ENCODE assay signal across 10 cellular contexts in the genomic region with DNA sequence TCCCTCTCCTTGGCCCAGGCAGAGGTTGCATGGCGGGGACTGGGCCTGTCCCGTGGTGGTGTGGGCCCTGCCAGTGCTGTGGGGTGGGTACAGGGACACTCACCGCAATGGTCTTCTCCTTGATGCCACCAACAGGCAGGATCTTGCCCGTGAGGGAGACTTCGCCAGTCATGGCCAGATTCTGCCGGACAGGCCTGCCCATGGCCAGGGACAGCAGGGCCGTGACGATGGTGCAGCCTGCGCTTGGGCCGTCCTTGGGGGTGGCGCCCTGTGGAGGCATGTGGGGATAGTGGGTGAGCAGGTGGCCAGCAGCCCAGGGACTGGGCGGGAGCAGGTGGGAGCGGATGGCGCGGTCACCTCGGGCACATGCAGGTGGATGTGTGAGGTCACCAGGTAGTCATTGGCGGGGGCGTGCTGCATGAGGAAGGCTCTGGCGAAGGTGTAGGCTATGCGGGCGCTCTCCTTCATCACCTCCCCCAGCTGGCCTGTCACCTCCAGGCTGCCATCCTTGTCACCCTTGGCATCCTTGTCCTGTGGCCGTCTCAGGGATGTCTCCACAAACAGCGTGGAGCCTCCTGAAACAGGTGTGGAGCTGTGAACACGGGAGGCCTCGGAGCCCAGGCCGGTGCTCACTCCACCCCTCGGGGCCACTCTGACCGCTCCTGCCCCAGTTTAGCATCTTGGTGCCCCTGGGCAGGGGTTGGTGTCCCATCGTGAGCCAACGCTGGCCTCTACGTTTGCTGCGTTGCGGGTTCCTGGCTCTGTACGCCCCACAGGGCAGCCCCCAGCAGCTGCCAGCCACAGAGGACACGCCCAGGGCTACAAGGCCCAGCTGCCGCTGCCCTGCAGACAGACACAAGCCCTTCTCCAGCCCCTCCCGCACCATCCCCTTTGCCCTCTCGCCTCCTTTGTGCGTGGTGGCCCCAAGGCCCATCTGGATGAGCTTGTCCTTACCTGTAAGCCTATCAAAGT. TPM values are rescaled to one million over a fixed set of nuclear protein-coding genes. Genes with fewer than 3 reads are reported as not detected.
DNase-seq lines count a peak whose midpoint lies in the region; ATAC-seq and TF ChIP-seq lines count a peak whose summit lies in the region.
"Had no signal": no experiment of that assay in that cellular context is flagged by ENCODE, and none has a peak within 500 bp of the region (broad histone marks: within the 10 kb centered on the region; RNA-seq: fewer than 3 reads in every experiment).

No MANE protein-coding gene starts in this region.

- intact Hi-C loops in activated naive CD4-positive, alpha-beta T cell treated with anti-CD3 and anti-CD28 coated beads for 36 hours (cut with micrococcal nuclease): no loop called here

- H3K9ac ChIP-seq in OCI-LY3 (ENCODE audit: low read length) (no peak overlapping the region), Karpas-422 (ENCODE audit: low read length) (no peak overlapping the region)

- peak overlapping the region; percentile 24 for H3K4me3 Mint-ChIP-seq in activated naive CD4-positive, alpha-beta T cell treated with anti-CD3 and anti-CD28 coated beads for 36 hours

- peaks cover 17% of the 10 kb centered on the region for H3K4me1 Mint-ChIP-seq in activated naive CD4-positive, alpha-beta T cell treated with anti-CD3 and anti-CD28 coated beads for 36 hours (ENCODE audit: low read depth)

- H3K4me3 ChIP-seq in OCI-LY3 (ENCODE audit: low read length) (peak overlapping the region; percentile 91; the same call in 1 of the 2 replicates), ectodermal cell (ENCODE audit: insufficient read depth, low read depth, low read length) (no peak overlapping the region), Karpas-422 (ENCODE audit: low read length) (no peak overlapping the region)

- peak overlapping the region; percentile 87 for H3K4me2 ChIP-seq in OCI-LY3 (ENCODE audit: low read length)
- H3K4me2 ChIP-seq in Karpas-422 (ENCODE audit: low read depth, low read length, poor library complexity, severe bottlenecking): no peak overlapping the region

- CTCF ChIA-PET in activated naive CD4-positive, alpha-beta T cell treated with anti-CD3 and anti-CD28 coated beads for 36 hours (lab: Charles Lee): no interaction called here

- no peaks in the 10 kb centered on the region for H3K27me3 ChIP-seq in OCI-LY3 (ENCODE audit: low read depth, low read length)
- H3K27me3 ChIP-seq in ectodermal cell (ENCODE audit: control insufficient read depth, insufficient read depth, low read length, poor library complexity, severe bottlenecking): no peaks in the 10 kb centered on the region
- H3K27me3 ChIP-seq in Karpas-422 (ENCODE audit: low read length): no peaks in the 10 kb centered on the region

- no peak overlapping the region; the same call in 1 of the 2 replicates for H3K27ac ChIP-seq in OCI-LY3 (ENCODE audit: low read length)
- peak overlapping the region; percentile 8 for H3K27ac ChIP-seq in ectodermal cell (ENCODE audit: insufficient read depth, low read depth, low read length, poor library complexity, severe bottlenecking)
- no peak overlapping the region for H3K27ac ChIP-seq in Karpas-422 (ENCODE audit: low read length)

- H3K27ac Mint-ChIP-seq in activated naive CD4-positive, alpha-beta T cell treated with anti-CD3 and anti-CD28 coated beads for 36 hours: peak overlapping the region; percentile 96

- H3K9me2 ChIP-seq in Karpas-422 (replicated peaks; ENCODE audit: insufficient read depth, low read length): no peaks in the 10 kb centered on the region

- H3K4me1 ChIP-seq in OCI-LY3 (ENCODE audit: low read length): peaks cover 17% of the 10 kb centered on the region
- no peaks in the 10 kb centered on the region for H3K4me1 ChIP-seq in ectodermal cell (ENCODE audit: control insufficient read depth, insufficient read depth, low read length)
- H3K4me1 ChIP-seq in Karpas-422 (ENCODE audit: low read length): peaks cover 15% of the 10 kb centered on the region

- H3K27me3 Mint-ChIP-seq in activated naive CD4-positive, alpha-beta T cell treated with anti-CD3 and anti-CD28 coated beads for 36 hours (ENCODE audit: low read depth): no peaks in the 10 kb centered on the region

- H2AFZ ChIP-seq in OCI-LY3 (ENCODE audit: low read depth, low read length) (no peak overlapping the region), Karpas-422 (ENCODE audit: low read length) (no peak overlapping the region)

- peaks cover 71% of the 10 kb centered on the region for H3K36me3 ChIP-seq in OCI-LY3 (replicated peaks; ENCODE audit: low read depth, low read length)
- H3K36me3 ChIP-seq in ectodermal cell (ENCODE audit: control insufficient read depth, insufficient read depth, low read length): peaks cover 27% of the 10 kb centered on the region
- peaks cover 28% of the 10 kb centered on the region for H3K36me3 ChIP-seq in Karpas-422 (ENCODE audit: insufficient read depth, low read length)

- no peak for TF ChIP-seq CTCF in OCI-LY3 (IDR thresholded peaks at IDR 0.05; ENCODE audit: low read depth, low read length)

- peaks cover 49% of the 10 kb centered on the region for H3K36me3 Mint-ChIP-seq in activated naive CD4-positive, alpha-beta T cell treated with anti-CD3 and anti-CD28 coated beads for 36 hours (ENCODE audit: low read depth)

- DNase-seq in activated naive CD4-positive, alpha-beta T cell treated with anti-CD3 and anti-CD28 coated beads for 36 hours: no peak
- DNase-seq in activated naive CD4-positive, alpha-beta T cell (lab: John Stamatoyannopoulos, UW): no peak
- peak; percentile 39 for DNase-seq in stimulated activated naive CD8-positive, alpha-beta T cell treated with anti-CD3 and anti-CD28 coated beads, Interleukin-15, Interleukin-2, amounts not matched to agents 100 U/mL and 50 U/mL, for 24 hours
- DNase-seq in NCI-H2107 treated with DMSO at 0.1 percent for 48 hours (lab: John Stamatoyannopoulos, UW; ENCODE audit: unreplicated experiment) (no peak), Karpas-422 (no peak), ureter (ENCODE audit: low spot score) (no peak)
- DNase-seq: activated CD4-positive, CD25-positive, alpha-beta regulatory T cell treated with anti-CD3 and anti-CD28 coated beads, Interleukin-2, amount 50 U/mL, for 72 hours had no signal

- peaks cover 73% of the 10 kb centered on the region for H3K79me2 ChIP-seq in OCI-LY3 (ENCODE audit: low read length)
- peaks cover 43% of the 10 kb centered on the region for H3K79me2 ChIP-seq in Karpas-422 (ENCODE audit: low read length)

- no peaks in the 10 kb centered on the region for H3K9me3 Mint-ChIP-seq in activated naive CD4-positive, alpha-beta T cell treated with anti-CD3 and anti-CD28 coated beads for 36 hours

- ATAC-seq in stimulated activated naive CD8-positive, alpha-beta T cell treated with anti-CD3 and anti-CD28 coated beads, Interleukin-15, Interleukin-2, amounts not matched to agents 100 U/mL and 50 U/mL, for 24 hours: no peak

- WGBS in ectodermal cell, 2 experiments: 95% methylated on average over 39 of the region's 39 CpGs

- H3K9me3 ChIP-seq in OCI-LY3 (ENCODE audit: insufficient read depth, low read length) (no peaks in the 10 kb centered on the region), ectodermal cell (ENCODE audit: control insufficient read depth, low read length) (no peaks in the 10 kb centered on the region), Karpas-422 (ENCODE audit: low read length) (no peaks in the 10 kb centered on the region)

- H4K20me1 ChIP-seq in OCI-LY3 (ENCODE audit: insufficient read depth, low read length): peaks cover 74% of the 10 kb centered on the region
- peaks cover 63% of the 10 kb centered on the region for H4K20me1 ChIP-seq in Karpas-422 (ENCODE audit: insufficient read depth, low read depth, low read length)

RNA-seq across cellular contexts. Expression of a gene that starts 3.4 kb away (rescaled TPM):
- total RNA-seq in activated naive CD4-positive, alpha-beta T cell treated with anti-CD3 and anti-CD28 coated beads for 36 hours: 1,000 to 10,000 TPM; 1,916 to 2,003 TPM
- polyA plus RNA-seq in ectodermal cell (2013, experiment 1 of 4): 1,043 TPM
- 965 TPM for polyA plus RNA-seq in ectodermal cell (2013, experiment 2 of 4)
- 975 TPM for polyA plus RNA-seq in ectodermal cell (2013, experiment 3 of 4)
- 1,114 TPM for polyA plus RNA-seq in ectodermal cell (2013, experiment 4 of 4)
- 3,189 and 3,229 TPM in 2 replicates for total RNA-seq in Karpas-422 (2014; rRNA removed; shearing (Covaris generic); ENCODE audit: low replicate concordance)
- 962 TPM for total RNA-seq in ureter

RNA-seq across cellular contexts. Expression of a gene that starts 12.7 kb away (rescaled TPM):
- 1 to 10 TPM; 2.6 to 3.0 TPM for total RNA-seq in activated naive CD4-positive, alpha-beta T cell treated with anti-CD3 and anti-CD28 coated beads for 36 hours
- polyA plus RNA-seq in ectodermal cell (2013, experiment 1 of 4): 35.0 TPM
- 38.7 TPM for polyA plus RNA-seq in ectodermal cell (2013, experiment 2 of 4)
- 38.7 TPM for polyA plus RNA-seq in ectodermal cell (2013, experiment 3 of 4)
- 35.8 TPM for polyA plus RNA-seq in ectodermal cell (2013, experiment 4 of 4)
- total RNA-seq in Karpas-422 (2014; rRNA removed; shearing (Covaris generic); ENCODE audit: low replicate concordance): 6.9 and 9.0 TPM in 2 replicates
- total RNA-seq in ureter: 2.8 TPM

RNA-seq across cellular contexts. Expression of a gene that starts 13.2 kb away (rescaled TPM):
- total RNA-seq in activated naive CD4-positive, alpha-beta T cell treated with anti-CD3 and anti-CD28 coated beads for 36 hours: 10 to 100 TPM; 43.3 to 44.8 TPM
- 16.3 TPM for polyA plus RNA-seq in ectodermal cell (2013, experiment 1 of 4)
- 18.0 TPM for polyA plus RNA-seq in ectodermal cell (2013, experiment 2 of 4)
- 22.3 TPM for polyA plus RNA-seq in ectodermal cell (2013, experiment 3 of 4)
- 22.4 TPM for polyA plus RNA-seq in ectodermal cell (2013, experiment 4 of 4)
- total RNA-seq in Karpas-422 (2014; rRNA removed; shearing (Covaris generic); ENCODE audit: low replicate concordance): 63.4 and 118 TPM in 2 replicates
- total RNA-seq in ureter: 68.4 TPM

RNA-seq across cellular contexts. Expression of a gene that starts 26.5 kb away (rescaled TPM):
- total RNA-seq in activated naive CD4-positive, alpha-beta T cell treated with anti-CD3 and anti-CD28 coated beads for 36 hours: 100 to 1,000 TPM; 223 to 229 TPM
- polyA plus RNA-seq in ectodermal cell (2013, experiment 1 of 4): 63.9 TPM
- 68.0 TPM for polyA plus RNA-seq in ectodermal cell (2013, experiment 2 of 4)
- polyA plus RNA-seq in ectodermal cell (2013, experiment 3 of 4): 52.6 TPM
- polyA plus RNA-seq in ectodermal cell (2013, experiment 4 of 4): 55.8 TPM
- 65.7 and 165 TPM in 2 replicates for total RNA-seq in Karpas-422 (2014; rRNA removed; shearing (Covaris generic); ENCODE audit: low replicate concordance)
- total RNA-seq in ureter: 61.3 TPM

RNA-seq across cellular contexts. Expression of a gene that starts 27.0 kb away (rescaled TPM):
- total RNA-seq in activated naive CD4-positive, alpha-beta T cell treated with anti-CD3 and anti-CD28 coated beads for 36 hours: not detected
- not detected for polyA plus RNA-seq in ectodermal cell (2013, experiment 1 of 4)
- polyA plus RNA-seq in ectodermal cell (2013, experiment 2 of 4): not detected
- polyA plus RNA-seq in ectodermal cell (2013, experiment 3 of 4): not detected
- polyA plus RNA-seq in ectodermal cell (2013, experiment 4 of 4): not detected
- total RNA-seq in Karpas-422 (2014; rRNA removed; shearing (Covaris generic); ENCODE audit: low replicate concordance): not detected in 2 replicates
- total RNA-seq in ureter: not detected
- total RNA-seq: glomerular endothelial cell had no signal
